ENCODE assay signal across 31 cellular contexts in the genomic region with DNA sequence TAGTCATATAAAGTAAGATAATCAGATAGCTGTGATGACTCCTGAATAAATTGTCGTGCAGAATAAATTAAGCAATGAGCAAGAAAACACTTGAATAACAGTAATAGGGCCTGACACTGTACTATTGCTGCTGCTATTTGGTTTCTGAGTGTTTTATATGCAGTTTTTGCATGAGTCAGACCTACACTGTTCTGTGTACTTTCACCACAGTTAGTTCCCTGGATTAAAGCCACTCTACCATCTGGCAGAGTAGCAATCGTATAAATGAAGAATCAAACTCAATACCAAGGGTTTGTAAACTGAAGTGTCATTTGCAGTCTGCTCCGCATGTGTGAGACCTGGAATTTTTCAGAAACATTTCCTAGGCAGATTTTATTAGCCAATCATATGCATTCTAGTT.
DNase-seq lines count a peak whose midpoint lies in the region; ATAC-seq, FAIRE-seq and TF ChIP-seq lines count a peak whose summit lies in the region.
"Had no signal": no experiment of that assay in that cellular context is flagged by ENCODE, and none has a peak within 500 bp of the region (broad histone marks: within the 10 kb centered on the region; RNA-seq: fewer than 3 reads in every experiment).

No MANE protein-coding gene starts in this region.

- TF ChIP-seq CTCF in D721Med (IDR thresholded peaks at IDR 0.05; ENCODE audit: insufficient read depth, missing control alignments) (no peak), mesothelial cell of epicardium (IDR thresholded peaks at IDR 0.05; ENCODE audit: unreplicated experiment) (no peak)

- peak; percentile 100 for FAIRE-seq in D721Med (lab: Jason Lieb, UNC)

- H3K27me3 Mint-ChIP-seq in effector memory CD8-positive, alpha-beta T cell, result no peaks in the 10 kb centered on the region
- H3K27me3 Mint-ChIP-seq in mesothelial cell of epicardium (ENCODE audit: low read depth), result no peaks in the 10 kb centered on the region
- H3K27me3 Mint-ChIP-seq: activated CD8-positive, alpha-beta memory T cell treated with anti-CD3 and anti-CD28 coated beads, Interleukin-2, amount 10 ng/mL, durations not matched to agents 7 days and 5 days; activated naive CD4-positive, alpha-beta T cell treated with anti-CD3 and anti-CD28 coated beads, Interleukin-2, amount 50 U/mL, for 24 hours; IgD-negative memory B cell; progenitor cell of endocrine pancreas had no signal

- no peak overlapping the region for H3K4me3 Mint-ChIP-seq in effector memory CD8-positive, alpha-beta T cell
- H3K4me3 Mint-ChIP-seq in mesothelial cell of epicardium, result no peak overlapping the region
- H3K4me3 Mint-ChIP-seq: activated CD8-positive, alpha-beta memory T cell treated with anti-CD3 and anti-CD28 coated beads, Interleukin-2, amount 10 ng/mL, durations not matched to agents 7 days and 5 days; activated naive CD4-positive, alpha-beta T cell treated with anti-CD3 and anti-CD28 coated beads, Interleukin-2, amount 50 U/mL, for 24 hours; activated T-cell treated with anti-CD3 and anti-CD28 coated beads, Interleukin-2, amount 50 U/mL, for 72 hours; IgD-negative memory B cell; stimulated activated effector memory CD8-positive, alpha-beta T cell treated with anti-CD3 and anti-CD28 coated beads, Interleukin-12 subunit alpha, Interleukin-12 subunit beta, amount 100 ng/mL, for 72 hours; WTC11 had no signal

- DNase-seq in D721Med (ENCODE audit: insufficient read length, low spot score) (no peak), H4 (ENCODE audit: low spot score) (peak; percentile 51), NCI-H69 (lab: John Stamatoyannopoulos, UW) (peak; percentile 88), astrocyte of the hippocampus (ENCODE audit: low read depth, low spot score) (peak; percentile 37), NOMO-1 treated with dmso at 0.1 percent for 144 hours (lab: John Stamatoyannopoulos, UW; ENCODE audit: unreplicated experiment) (no peak), mesothelial cell of epicardium (ENCODE audit: low spot score in 2 of 2, unreplicated experiment in 2 of 2) (no peak)
- DNase-seq in effector memory CD8-positive, alpha-beta T cell, result no peak
- DNase-seq: ACHN; activated CD8-positive, alpha-beta memory T cell treated with anti-CD3 and anti-CD28 coated beads, Interleukin-2, amount 10 ng/mL, durations not matched to agents 7 days and 5 days; activated T-cell treated with anti-CD3 and anti-CD28 coated beads, Interleukin-2, amount 50 U/mL, for 72 hours; central memory CD4-positive, alpha-beta T cell; dermis blood vessel endothelial cell; DMS79; GF-D8; HCEC 1CT; mesendoderm; NCI-H1105 treated with DMSO at 0.1 percent for 48 hours; NCI-H2029 treated with DMSO at 0.1 percent for 48 hours; NCI-H526; stimulated activated CD4-positive, alpha-beta T cell treated with anti-CD3 and anti-CD28 coated beads, Interleukin-4, amount 100 ng/mL, for 24 hours; SW 1271; T-helper 9 cell had no signal

- H3K9me3 Mint-ChIP-seq in effector memory CD8-positive, alpha-beta T cell, result peaks cover 0 to 4% of the 10 kb centered on the region in 2 donors
- no peaks in the 10 kb centered on the region for H3K9me3 Mint-ChIP-seq in mesothelial cell of epicardium
- H3K9me3 Mint-ChIP-seq: activated naive CD4-positive, alpha-beta T cell treated with anti-CD3 and anti-CD28 coated beads, Interleukin-2, amount 50 U/mL, for 24 hours; WTC11 had no signal

- H3K4me1 Mint-ChIP-seq in effector memory CD8-positive, alpha-beta T cell (ENCODE audit: low read depth in 2 of 2), result no peaks in the 10 kb centered on the region
- no peaks in the 10 kb centered on the region for H3K4me1 Mint-ChIP-seq in mesothelial cell of epicardium
- H3K4me1 Mint-ChIP-seq: activated CD8-positive, alpha-beta memory T cell treated with anti-CD3 and anti-CD28 coated beads, Interleukin-2, amount 10 ng/mL, durations not matched to agents 7 days and 5 days; activated naive CD4-positive, alpha-beta T cell treated with anti-CD3 and anti-CD28 coated beads, Interleukin-2, amount 50 U/mL, for 24 hours; IgD-negative memory B cell; stimulated activated effector memory CD8-positive, alpha-beta T cell treated with anti-CD3 and anti-CD28 coated beads, Interleukin-12 subunit alpha, Interleukin-12 subunit beta, amount 100 ng/mL, for 72 hours; WTC11 had no signal

- no peak for ATAC-seq in GM18870 (IDR thresholded peaks at IDR 0.05; ENCODE audit: unreplicated experiment)
- ATAC-seq in effector memory CD8-positive, alpha-beta T cell (replicated peaks), result no peak
- ATAC-seq: activated CD8-positive, alpha-beta memory T cell treated with anti-CD3 and anti-CD28 coated beads, Interleukin-2, amount 10 ng/mL, durations not matched to agents 7 days and 5 days; activated T-cell treated with anti-CD3 and anti-CD28 coated beads, Interleukin-2, amount 50 U/mL, for 72 hours; left lobe of liver; Right ventricle myocardium inferior; sciatic nerve; stimulated activated effector memory CD8-positive, alpha-beta T cell treated with anti-CD3 and anti-CD28 coated beads, Interleukin-12 subunit alpha, Interleukin-12 subunit beta, amount 100 ng/mL, for 72 hours; WTC11 had no signal

- no peak overlapping the region for H3K27ac Mint-ChIP-seq in effector memory CD8-positive, alpha-beta T cell
- no peak overlapping the region for H3K27ac Mint-ChIP-seq in mesothelial cell of epicardium
- H3K27ac Mint-ChIP-seq: activated CD8-positive, alpha-beta memory T cell treated with anti-CD3 and anti-CD28 coated beads, Interleukin-2, amount 10 ng/mL, durations not matched to agents 7 days and 5 days; activated naive CD4-positive, alpha-beta T cell treated with anti-CD3 and anti-CD28 coated beads, Interleukin-2, amount 50 U/mL, for 24 hours; activated T-cell treated with anti-CD3 and anti-CD28 coated beads, Interleukin-2, amount 50 U/mL, for 72 hours; IgD-negative memory B cell; progenitor cell of endocrine pancreas; stimulated activated effector memory CD8-positive, alpha-beta T cell treated with anti-CD3 and anti-CD28 coated beads, Interleukin-12 subunit alpha, Interleukin-12 subunit beta, amount 100 ng/mL, for 72 hours; WTC11 had no signal

- peaks cover 4% of the 10 kb centered on the region for H3K36me3 Mint-ChIP-seq in effector memory CD8-positive, alpha-beta T cell (ENCODE audit: insufficient read depth)
- no peaks in the 10 kb centered on the region for H3K36me3 Mint-ChIP-seq in mesothelial cell of epicardium
- H3K36me3 Mint-ChIP-seq: activated CD8-positive, alpha-beta memory T cell treated with anti-CD3 and anti-CD28 coated beads, Interleukin-2, amount 10 ng/mL, durations not matched to agents 7 days and 5 days; activated naive CD4-positive, alpha-beta T cell treated with anti-CD3 and anti-CD28 coated beads, Interleukin-2, amount 50 U/mL, for 24 hours; IgD-negative memory B cell; stimulated activated effector memory CD8-positive, alpha-beta T cell treated with anti-CD3 and anti-CD28 coated beads, Interleukin-12 subunit alpha, Interleukin-12 subunit beta, amount 100 ng/mL, for 72 hours; WTC11 had no signal

Comparison
In these comparisons a context has a peak if more than half of its experiments do, and no peak if none do; other contexts are left out.
1. DNase-seq: peak in H4 (single experiment), NCI-H69 (single experiment) and astrocyte of the hippocampus (single experiment); none in D721Med (single experiment), NOMO-1 treated with dmso at 0.1 percent for 144 hours (single experiment), effector memory CD8-positive, alpha-beta T cell (0 of 3) and mesothelial cell of epicardium (0 of 2).